ENCODE assay signal across 10 cellular contexts in the genomic region with DNA sequence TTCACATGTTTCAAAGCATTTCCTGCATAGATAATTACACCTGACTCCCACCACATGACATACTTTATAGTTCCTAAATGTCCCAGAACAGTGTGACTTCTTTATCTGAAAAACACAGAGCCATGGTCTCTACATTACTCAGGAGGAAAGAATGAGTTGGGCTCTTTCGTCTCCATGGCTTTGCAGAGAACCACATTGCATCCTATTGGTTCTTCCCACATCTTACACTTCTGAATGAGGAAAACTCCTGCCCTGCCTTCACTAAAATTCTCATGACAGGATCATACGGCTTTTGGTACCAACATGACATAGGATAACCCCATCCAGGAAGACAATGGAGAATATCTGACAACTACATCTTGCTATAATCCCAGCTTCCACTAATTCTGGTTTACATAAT.
DNase-seq lines count a peak whose midpoint lies in the region; ATAC-seq and TF ChIP-seq lines count a peak whose summit lies in the region.
"Had no signal": no experiment of that assay in that cellular context is flagged by ENCODE, and none has a peak within 500 bp of the region (broad histone marks: within the 10 kb centered on the region; RNA-seq: fewer than 3 reads in every experiment).

No MANE protein-coding gene starts in this region.

- H3K27ac ChIP-seq in heart right ventricle (peak overlapping the region in 8 of 10 donors; percentile 59 to 97 (median 87)), gastroesophageal sphincter (peak overlapping the region in 3 of 4 donors; percentile 18 to 81 (median 80)), upper lobe of right lung (peak overlapping the region; percentile 32)

- H3K9me3 Mint-ChIP-seq in T-cell, result no peaks in the 10 kb centered on the region

- TF ChIP-seq POLR2A in gastroesophageal sphincter (IDR thresholded peaks at IDR 0.05), result no peak

- no peak for DNase-seq in heart right ventricle
- no peak for DNase-seq in Right ventricle myocardium superior
- no peak for DNase-seq in T-cell
- DNase-seq in upper lobe of right lung, result no peak
- no peak for DNase-seq in pons (ENCODE audit: low spot score)
- DNase-seq: COR-L47, occipital lobe had no signal

- H3K36me3 Mint-ChIP-seq in T-cell, result peaks cover 73% of the 10 kb centered on the region

- no peak for TF ChIP-seq EP300 in gastroesophageal sphincter (IDR thresholded peaks at IDR 0.05)

- no peak for TF ChIP-seq CTCF in heart right ventricle (IDR thresholded peaks at IDR 0.05)
- no peak for TF ChIP-seq CTCF in gastroesophageal sphincter (IDR thresholded peaks at IDR 0.05)
- no peak for TF ChIP-seq CTCF in upper lobe of right lung (IDR thresholded peaks at IDR 0.05)

- H3K36me3 ChIP-seq in heart right ventricle, result peaks cover 0 to 9% (median 0%) of the 10 kb centered on the region in 9 donors
- no peaks in the 10 kb centered on the region for H3K36me3 ChIP-seq in gastroesophageal sphincter
- H3K36me3 ChIP-seq in upper lobe of right lung, result no peaks in the 10 kb centered on the region

- peaks cover 97 to 100% (median 97%) of the 10 kb centered on the region in 3 donors for H3K4me1 Mint-ChIP-seq in T-cell

- 30 to 40% methylated on average over 2 of the region's 2 CpGs for WGBS in heart right ventricle, 2 donors
- WGBS in gastroesophageal sphincter (ENCODE audit: low coverage in 1 of 2), 2 donors, result 45 to 63% methylated on average over 2 of the region's 2 CpGs

- peak overlapping the region; percentile 97 for H3K27ac Mint-ChIP-seq in T-cell

- H3K4me1 ChIP-seq in heart right ventricle, result peaks cover 30 to 100% (median 100%) of the 10 kb centered on the region in 9 donors
- H3K4me1 ChIP-seq in gastroesophageal sphincter, result peaks cover 15 to 99% (median 69%) of the 10 kb centered on the region in 3 donors
- H3K4me1 ChIP-seq in upper lobe of right lung, result peaks cover 87% of the 10 kb centered on the region

- ATAC-seq in heart right ventricle (no peak), Right ventricle myocardium superior (ENCODE audit: poor library complexity) (no peak), T-cell (replicated peaks in 1 of 4) (peak in 1 of 4 experiments; percentile 15), gastroesophageal sphincter (no peak), upper lobe of right lung (no peak), HG03097 (IDR thresholded peaks at IDR 0.05; ENCODE audit: low FRiP score, unreplicated experiment) (no peak), GM18498 (IDR thresholded peaks at IDR 0.05; ENCODE audit: unreplicated experiment) (no peak)

- intact Hi-C loops in heart right ventricle (cut with DNase I), result no loop called here
- intact Hi-C loops in Right ventricle myocardium superior (cut with DNase I), result no loop called here
- intact Hi-C loops in upper lobe of right lung (cut with DNase I), result no loop called here

- CTCF ChIA-PET in T-cell (lab: Charles Lee), result interaction anchor here in 1 of 2 donors (0.6 to 2.9 kb wide), 6 partner anchors 10 to 132 kb away, joined by 3 to 9 read pairs (median 6); no protein-coding TSS in a partner anchor

- H3K27me3 ChIP-seq in heart right ventricle (no peaks in the 10 kb centered on the region), gastroesophageal sphincter (no peaks in the 10 kb centered on the region), upper lobe of right lung (no peaks in the 10 kb centered on the region)

- H3K27me3 Mint-ChIP-seq in T-cell, result no peaks in the 10 kb centered on the region

- no peaks in the 10 kb centered on the region for H3K9me3 ChIP-seq in heart right ventricle
- no peaks in the 10 kb centered on the region for H3K9me3 ChIP-seq in gastroesophageal sphincter
- H3K9me3 ChIP-seq in upper lobe of right lung, result no peaks in the 10 kb centered on the region

- H3K4me3 ChIP-seq in heart right ventricle (no peak overlapping the region), gastroesophageal sphincter (no peak overlapping the region), upper lobe of right lung (no peak overlapping the region)

- H3K4me3 Mint-ChIP-seq in T-cell, result peak overlapping the region; percentile 76 to 99 (median 78)

- POLR2A ChIA-PET in T-cell (lab: Charles Lee), result interaction anchor here (0.6 to 1.6 kb wide), 13 partner anchors 11 to 204 kb away, joined by 3 to 6 read pairs (median 3); no protein-coding TSS in a partner anchor

Comparison
In these comparisons a context has a peak if more than half of its experiments do, and no peak if none do; other contexts are left out.
1. H3K27ac ChIP-seq: peak in every context shown above with its lines; median percentile 87 in heart right ventricle; 80 in gastroesophageal sphincter; 32 in upper lobe of right lung.